17 cellular contexts compared by ENCODE assay signal in the genomic region with DNA sequence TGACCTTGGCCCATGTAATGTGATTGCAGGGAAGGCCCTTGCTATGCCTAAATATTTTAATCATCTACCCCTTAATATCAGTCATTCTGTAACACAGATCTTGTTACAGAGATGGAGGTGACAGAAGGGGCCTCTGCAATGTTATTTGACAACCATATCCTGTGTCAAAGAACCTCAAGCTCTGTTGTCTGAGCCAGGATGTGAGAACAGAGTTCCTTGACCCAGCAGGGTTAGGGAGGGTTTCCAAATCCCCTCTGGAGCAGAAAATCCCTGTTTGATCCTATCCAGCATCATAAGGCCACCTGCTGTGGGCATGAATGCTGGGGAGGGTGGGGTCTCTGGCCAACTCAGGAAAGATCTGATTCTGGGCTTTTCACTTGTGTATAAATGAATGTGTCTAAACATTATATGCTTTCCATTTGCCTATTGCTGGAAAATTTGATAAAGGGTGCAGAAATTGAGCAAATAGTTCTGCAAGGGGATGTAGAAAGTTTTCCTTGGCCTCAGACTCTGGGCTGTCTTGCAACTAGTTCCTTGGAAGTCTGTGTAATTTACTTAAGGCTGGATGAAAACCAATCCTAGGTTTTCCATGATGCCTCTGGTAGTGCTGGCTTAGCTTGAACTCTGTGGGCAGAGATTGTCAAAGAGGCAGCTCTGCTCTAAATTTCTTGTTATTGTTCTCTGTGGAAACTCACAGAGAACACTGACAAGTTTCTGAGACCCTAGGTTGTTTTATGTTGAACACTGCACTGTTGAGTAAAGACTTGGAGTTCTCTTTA.
DNase-seq lines count a peak whose midpoint lies in the region; FAIRE-seq and TF ChIP-seq lines count a peak whose summit lies in the region.
"Had no signal": no experiment of that assay in that cellular context is flagged by ENCODE, and none has a peak within 500 bp of the region (broad histone marks: within the 10 kb centered on the region; RNA-seq: fewer than 3 reads in every experiment).

No MANE protein-coding gene starts in this region.

- no peak for TF ChIP-seq EP300 in stomach (IDR thresholded peaks at IDR 0.05)

- no peaks in the 10 kb centered on the region for H3K9me2 ChIP-seq in Loucy (replicated peaks; ENCODE audit: low read depth, low read length)

- TF ChIP-seq POLR2A in stomach (IDR thresholded peaks at IDR 0.05) = no peak

- H3K27ac ChIP-seq in coronary artery (peak overlapping the region; percentile 59 to 86), stomach (peak overlapping the region in 3 of 5 donors; percentile 2 to 77 (median 43)), colonic mucosa (no peak overlapping the region)
- H3K27ac ChIP-seq: PC-9 had no signal

- intact Hi-C loops in stomach (cut with DNase I; ENCODE audit: low total_unique reads) (no loop called here), colonic mucosa (cut with DNase I) (no loop called here)

- H3F3A ChIP-seq in Loucy (ENCODE audit: low read depth) = no peaks in the 10 kb centered on the region

- peak overlapping the region; percentile 14 for H2AFZ ChIP-seq in Loucy (ENCODE audit: low read length)
- H2AFZ ChIP-seq: GM23338, PC-9 had no signal

- H3K27me3 ChIP-seq in Loucy (ENCODE audit: insufficient read depth, low read length, poor library complexity, severe bottlenecking) = no peaks in the 10 kb centered on the region
- H3K27me3 ChIP-seq in stomach = no peaks in the 10 kb centered on the region
- H3K27me3 ChIP-seq in colonic mucosa = no peaks in the 10 kb centered on the region

- H3K79me2 ChIP-seq in Loucy (ENCODE audit: insufficient read depth, low read length) = no peaks in the 10 kb centered on the region

- no peak overlapping the region for H3K4me2 ChIP-seq in Loucy (ENCODE audit: low read depth, low read length, poor library complexity, severe bottlenecking)
- H3K4me2 ChIP-seq: GM23338, PC-9 had no signal

- H3K9me3 ChIP-seq in Loucy (ENCODE audit: insufficient read depth, low read depth, low read length) (no peaks in the 10 kb centered on the region), stomach (no peaks in the 10 kb centered on the region), colonic mucosa (no peaks in the 10 kb centered on the region)
- H3K9me3 ChIP-seq: Caco-2 had no signal

- TF ChIP-seq CTCF in Loucy (conservative IDR thresholded peaks at IDR 0.05; ENCODE audit: low read length) (no peak), coronary artery (IDR thresholded peaks at IDR 0.05) (no peak), stomach (IDR thresholded peaks at IDR 0.05) (no peak), colonic mucosa (IDR thresholded peaks at IDR 0.05) (no peak)

- FAIRE-seq in HTR-8/SVneo (lab: Jason Lieb, UNC) = no peak
- FAIRE-seq: GM12891 had no signal

- H3K9ac ChIP-seq in Loucy (ENCODE audit: low read depth, low read length, poor library complexity, severe bottlenecking) (no peak overlapping the region), colonic mucosa (ENCODE audit: low read depth in 2 of 2, low read length in 2 of 2) (no peak overlapping the region)

- no peaks in the 10 kb centered on the region for H4K20me1 ChIP-seq in Loucy (ENCODE audit: insufficient read depth, low read length, poor library complexity, severe bottlenecking)

- DNase-seq in coronary artery (ENCODE audit: low spot score) (no peak), left kidney (ENCODE audit: low read depth, low spot score) (peak; percentile 24), stomach (no peak), colonic mucosa (no peak), cerebellum (ENCODE audit: low spot score) (no peak), NCI-H128 (lab: John Stamatoyannopoulos, UW; ENCODE audit: unreplicated experiment) (no peak), HTR-8/SVneo (ENCODE audit: insufficient read length, low spot score) (no peak)
- DNase-seq: Caco-2, DMS53, NCI-H1048, NCI-H1694, NCI-H345, NCI-H69, PC-9 had no signal

- no peaks in the 10 kb centered on the region for H3K36me3 ChIP-seq in Loucy (ENCODE audit: insufficient read depth, low read length)
- no peaks in the 10 kb centered on the region for H3K36me3 ChIP-seq in stomach
- H3K36me3 ChIP-seq in colonic mucosa = no peaks in the 10 kb centered on the region

- H3K4me1 ChIP-seq in Loucy (ENCODE audit: insufficient read depth, low read length, poor library complexity, severe bottlenecking) = peaks cover 14% of the 10 kb centered on the region
- H3K4me1 ChIP-seq in stomach = peaks cover 0 to 28% (median 13%) of the 10 kb centered on the region in 4 donors
- H3K4me1 ChIP-seq in colonic mucosa = no peaks in the 10 kb centered on the region
- H3K4me1 ChIP-seq: Caco-2 had no signal

- H3K4me3 ChIP-seq in Loucy (ENCODE audit: low read length, poor library complexity, severe bottlenecking) = no peak overlapping the region
- H3K4me3 ChIP-seq in coronary artery = no peak overlapping the region
- H3K4me3 ChIP-seq in stomach = no peak overlapping the region
- H3K4me3 ChIP-seq in colonic mucosa = no peak overlapping the region
- H3K4me3 ChIP-seq: GM23338, PC-9 had no signal
